Comparison of ENCODE assay signal across 7 cellular contexts in genomic region chr12:123431951-123432886, GRCh38. TPM values are rescaled to one million over a fixed set of nuclear protein-coding genes. Genes with fewer than 3 reads are reported as not detected.
DNase-seq lines count a peak whose midpoint lies in the region; ATAC-seq and TF ChIP-seq lines count a peak whose summit lies in the region.

No MANE protein-coding gene starts in this region.

- ATAC-seq in HG02610 (IDR thresholded peaks at IDR 0.05; ENCODE audit: unreplicated experiment) (peak; percentile 18), GM21515 (IDR thresholded peaks at IDR 0.05; ENCODE audit: unreplicated experiment) (no peak), gastrocnemius medialis (no peak)

- TF ChIP-seq CTCF in A673 (conservative IDR thresholded peaks at IDR 0.05; ENCODE audit: low read depth, low read length) = no peak
- no peak for TF ChIP-seq CTCF in gastrocnemius medialis (IDR thresholded peaks at IDR 0.05 in 4 of 5, conservative IDR thresholded peaks at IDR 0.05 in 1 of 5)

- intact Hi-C loops in A673 (cut with micrococcal nuclease; ENCODE audit: unreplicated experiment) (no loop called here), gastrocnemius medialis (cut with DNase I; ENCODE audit: low total_unique reads) (no loop called here)

- peaks cover 39% of the 10 kb centered on the region for H3K4me1 Mint-ChIP-seq in T-helper 2 cell treated with Interferon-gamma antibody and Interleukin-4, amounts not matched to agents 5 μg/mL and 100 μg/mL, for 36 hours (ENCODE audit: low read depth)

- no peaks in the 10 kb centered on the region for H3K27me3 Mint-ChIP-seq in T-helper 2 cell treated with Interferon-gamma antibody and Interleukin-4, amounts not matched to agents 5 μg/mL and 100 μg/mL, for 36 hours (ENCODE audit: low read depth)

- H3K9me3 ChIP-seq in A673 (ENCODE audit: low read depth, low read length, poor library complexity, severe bottlenecking) (no peaks in the 10 kb centered on the region), gastrocnemius medialis (no peaks in the 10 kb centered on the region)

- in situ Hi-C loops in gastrocnemius medialis (cut with MboI; ENCODE audit: low sequenced_read_pairs in 4 of 4) = no loop called here

- CTCF ChIA-PET in A673 (lab: Charles Lee) = interaction anchor here (0.6 kb wide), 1 partner anchor 10 kb away, joined by 3 read pairs; no protein-coding TSS in a partner anchor

- DNase-seq in T-helper 2 cell treated with Interferon-gamma antibody and Interleukin-4, amounts not matched to agents 5 μg/mL and 100 μg/mL, for 36 hours (ENCODE audit: low spot score) = peak; percentile 31
- DNase-seq in erythroblast (lab: John Stamatoyannopoulos, UW) (peak; percentile 72 to 79), A673 (ENCODE audit: low spot score) (no peak), gastrocnemius medialis (no peak)
- DNase-seq in stimulated activated CD4-positive, alpha-beta T cell treated with anti-CD3 and anti-CD28 coated beads, Interleukin-4, amount 100 ng/mL, for 24 hours = peak; percentile 40

- H3K4me3 ChIP-seq in A673 (ENCODE audit: low read depth, low read length, poor library complexity, severe bottlenecking) = no peak overlapping the region
- H3K4me3 ChIP-seq in gastrocnemius medialis = peak overlapping the region in 2 of 4 donors; percentile 17 to 38

- H3K4me1 ChIP-seq in A673 (ENCODE audit: insufficient read depth, low read length, poor library complexity, severe bottlenecking) = no peaks in the 10 kb centered on the region
- peaks cover 10 to 14% of the 10 kb centered on the region in 2 donors for H3K4me1 ChIP-seq in gastrocnemius medialis

- peak overlapping the region; percentile 79 for H3K4me3 Mint-ChIP-seq in T-helper 2 cell treated with Interferon-gamma antibody and Interleukin-4, amounts not matched to agents 5 μg/mL and 100 μg/mL, for 36 hours

- peak overlapping the region; percentile 72 for H3K27ac Mint-ChIP-seq in T-helper 2 cell treated with Interferon-gamma antibody and Interleukin-4, amounts not matched to agents 5 μg/mL and 100 μg/mL, for 36 hours

- peaks cover 42% of the 10 kb centered on the region for H3K36me3 Mint-ChIP-seq in T-helper 2 cell treated with Interferon-gamma antibody and Interleukin-4, amounts not matched to agents 5 μg/mL and 100 μg/mL, for 36 hours (ENCODE audit: low read depth)

- no TSS peak for BruUV-seq in A673 (replicated peaks; lab: Mats Ljungman, UMichigan)

- H3K9me3 Mint-ChIP-seq in T-helper 2 cell treated with Interferon-gamma antibody and Interleukin-4, amounts not matched to agents 5 μg/mL and 100 μg/mL, for 36 hours = no peaks in the 10 kb centered on the region

- TF ChIP-seq POLR2A in erythroblast (IDR thresholded peaks at IDR 0.05; ENCODE audit: low read length) = peak; percentile 49
- no peak for TF ChIP-seq POLR2A in gastrocnemius medialis (IDR thresholded peaks at IDR 0.05)

- POLR2A ChIA-PET in A673 (lab: Charles Lee; ENCODE audit: low non-redundant PET) = no interaction called here

- no peaks in the 10 kb centered on the region for H3K27me3 ChIP-seq in A673 (replicated peaks; ENCODE audit: insufficient read depth, low read depth, low read length, poor library complexity)
- H3K27me3 ChIP-seq in gastrocnemius medialis = no peaks in the 10 kb centered on the region

- no peak overlapping the region for H3K27ac ChIP-seq in A673 (ENCODE audit: low read depth, low read length, poor library complexity, severe bottlenecking)
- H3K27ac ChIP-seq in gastrocnemius medialis = peak overlapping the region in 1 of 4 donors; percentile 26

- H3K36me3 ChIP-seq in A673 (ENCODE audit: insufficient read depth, low read length, poor library complexity, severe bottlenecking) (no peaks in the 10 kb centered on the region), gastrocnemius medialis (peaks cover 0 to 15% of the 10 kb centered on the region in 2 donors)

RNA-seq across cellular contexts. Expression of gene RILPL2, which starts 4.3 kb away (rescaled TPM):
- total RNA-seq in A673 (2021) (1.7 and 1.9 TPM in 2 replicates), gastrocnemius medialis (1 to 10 TPM; 1.2 to 2.0 (median 1.7) TPM)

RNA-seq across cellular contexts. Expression of gene SNRNP35, which starts 25.7 kb away (rescaled TPM):
- 19.1 and 20.6 TPM in 2 replicates for total RNA-seq in A673 (2021)
- 10 to 100 TPM; 22.6 to 40.4 (median 23.5) TPM for total RNA-seq in gastrocnemius medialis

RNA-seq across cellular contexts. Expression of gene KMT5A, which starts 48.3 kb away (rescaled TPM):
- total RNA-seq in A673 (2021) (98.6 and 104 TPM in 2 replicates), gastrocnemius medialis (10 to 100 TPM; 13.4 to 25.8 (median 21.9) TPM)

Comparison
In these comparisons a context has a peak if more than half of its experiments do, and no peak if none do; other contexts are left out.
1. DNase-seq: peak in T-helper 2 cell treated with Interferon-gamma antibody and Interleukin-4, amounts not matched to agents 5 μg/mL and 100 μg/mL, for 36 hours (single experiment), erythroblast (2 of 2) and stimulated activated CD4-positive, alpha-beta T cell treated with anti-CD3 and anti-CD28 coated beads, Interleukin-4, amount 100 ng/mL, for 24 hours (single experiment); none in A673 (single experiment) and gastrocnemius medialis (0 of 2).